3 cellular contexts compared by ENCODE assay signal in genomic region chr2:3212984-3213383, GRCh38.
TF ChIP-seq lines count a peak whose summit lies in the region.

No MANE protein-coding gene starts in this region.

TF ChIP-seq in HepG2, 621 proteins besides CTCF, POLR2A, EP300 and RAD21 (continued from another document):
- no peak for TF ChIP-seq MIXL1 (CRISPR knock-in tag; IDR thresholded peaks at IDR 0.05)
- no peak for TF ChIP-seq NFIB (CRISPR knock-in tag; IDR thresholded peaks at IDR 0.05; ENCODE audit: borderline replicate concordance)
TF ChIP-seq in HepG2: peak in this region for 2.

TF ChIP-seq in K562, 482 proteins besides CTCF, POLR2A, EP300 and RAD21 (continued from another document):
- TF ChIP-seq CBX1 (IDR thresholded peaks at IDR 0.05; ENCODE audit: low read depth) (no peak), DACH1 (IDR thresholded peaks at IDR 0.05; ENCODE audit: partially characterized antibody) (no peak), ZNF184 (CRISPR knock-in tag; IDR thresholded peaks at IDR 0.05) (no peak), ZNF280A (IDR thresholded peaks at IDR 0.05; ENCODE audit: low read depth, partially characterized antibody) (no peak), TFE3 (CRISPR knock-in tag; IDR thresholded peaks at IDR 0.05) (no peak), HEY1 (CRISPR knock-in tag; IDR thresholded peaks at IDR 0.05; ENCODE audit: borderline replicate concordance) (no peak), CEBPG (CRISPR knock-in tag; IDR thresholded peaks at IDR 0.05) (no peak), CEBPG (tag; conservative IDR thresholded peaks at IDR 0.05 in 1 of 2, IDR thresholded peaks at IDR 0.05 in 1 of 2) (peak; percentile 20 to 89; a peak in 2 of 4 replicates)

TF ChIP-seq in neural cell, 6 proteins besides CTCF, POLR2A, EP300 and RAD21 (continued from another document):
- no peak for TF ChIP-seq POLR2AphosphoS5 (IDR thresholded peaks at IDR 0.05)
- TF ChIP-seq SMC3 (conservative IDR thresholded peaks at IDR 0.05; ENCODE audit: poor library complexity) = no peak
- no peak for TF ChIP-seq EZH2 (IDR thresholded peaks at IDR 0.05; ENCODE audit: borderline replicate concordance, insufficient read depth, low read length, poor library complexity, severe bottlenecking)
- TF ChIP-seq REST (IDR thresholded peaks at IDR 0.05; ENCODE audit: borderline replicate concordance) = no peak
